Comparison of ENCODE assay signal across 28 cellular contexts in genomic region chr17:67183531-67183930, GRCh38.
"Had no signal": no experiment of that assay in that cellular context is flagged by ENCODE, and none has a peak within 500 bp of the region (broad histone marks: within the 10 kb centered on the region; RNA-seq: fewer than 3 reads in every experiment).

No MANE protein-coding gene starts in this region.

- H2AFZ ChIP-seq: neural progenitor cell, parathyroid adenoma had no signal

- H3K9me3 ChIP-seq: gastrocnemius medialis, psoas muscle, right atrium auricular region, testis, transverse colon had no signal

- H3K27ac ChIP-seq: gastrocnemius medialis, neural progenitor cell, parathyroid adenoma, psoas muscle, right atrium auricular region, testis, transverse colon, VCaP had no signal

- DNase-seq: activated CD4-positive, alpha-beta T cell treated with anti-CD3 and anti-CD28 coated beads for 4 hours; activated CD4-positive, alpha-beta T cell treated with anti-CD3 and anti-CD28 coated beads, Interleukin-2, amount 50 U/mL, for 48 hours; activated CD8-positive, alpha-beta memory T cell treated with anti-CD3 and anti-CD28 coated beads for 24 hours; activated effector memory CD4-positive, alpha-beta T cell treated with anti-CD3 and anti-CD28 coated beads, Interleukin-2, amount 50 U/mL, for 16 hours; activated naive CD4-positive, alpha-beta T cell treated with anti-CD3 and anti-CD28 coated beads for 36 hours; activated naive CD8-positive, alpha-beta T cell treated with anti-CD3 and anti-CD28 coated beads for 36 hours; activated T-cell treated with anti-CD3 and anti-CD28 coated beads, Interleukin-2, amount 50 U/mL, for 1 hour; amniotic stem cell; caudate nucleus; cortex of kidney; gastrocnemius medialis; glutamatergic neuron; islet precursor cell; left colon; midbrain; naive thymus-derived CD4-positive, alpha-beta T cell; occipital lobe; psoas muscle; stimulated activated CD4-positive, alpha-beta T cell treated with anti-CD3 and anti-CD28 coated beads, Interleukin-15, amount 100 ng/mL, for 24 hours; stimulated activated CD4-positive, alpha-beta T cell treated with anti-CD3 and anti-CD28 coated beads, Interleukin-2, amount 100 ng/mL, for 24 hours; stimulated activated naive CD4-positive, alpha-beta T cell; T-helper 9 cell; testis; transverse colon had no signal

- H3K36me3 ChIP-seq: neural progenitor cell had no signal

- H3K27me3 ChIP-seq: gastrocnemius medialis, neural progenitor cell, right atrium auricular region, testis, transverse colon had no signal

- H3K4me2 ChIP-seq: neural progenitor cell had no signal

- H3K4me3 ChIP-seq: gastrocnemius medialis, neural progenitor cell, psoas muscle, right atrium auricular region, testis, transverse colon had no signal

- H3K9ac ChIP-seq: neural progenitor cell, parathyroid adenoma had no signal

- H3K4me1 ChIP-seq: neural progenitor cell, parathyroid adenoma, psoas muscle, right atrium auricular region, testis, transverse colon had no signal
